8 cellular contexts compared by ENCODE assay signal in the genomic region with DNA sequence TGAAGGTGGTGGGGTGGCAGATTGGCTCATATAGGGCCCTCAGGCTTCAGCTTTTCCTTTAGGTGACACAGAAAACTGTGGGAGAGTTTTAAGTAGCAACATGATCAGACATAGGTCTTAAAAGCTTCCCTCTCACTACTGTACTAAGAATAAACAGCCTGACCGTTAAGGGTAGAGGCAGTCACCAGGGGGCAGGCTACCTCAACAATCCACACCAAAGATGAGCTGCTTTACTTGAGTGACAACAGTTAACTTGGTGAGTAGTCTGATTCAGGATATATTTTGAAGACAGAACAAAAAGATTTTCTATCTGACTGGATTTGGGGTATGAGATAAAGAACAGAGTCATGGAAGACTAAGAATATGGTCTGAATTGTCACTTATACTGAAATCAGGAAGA. TPM values are rescaled to one million over a fixed set of nuclear protein-coding genes. Genes with fewer than 3 reads are reported as not detected.
A peak's percentile ranks its signal among the peaks of the same experiment; 100 is the strongest.
DNase-seq lines count a peak whose midpoint lies in the region; ATAC-seq and TF ChIP-seq lines count a peak whose summit lies in the region.

No MANE protein-coding gene starts in this region.

- H3K4me3 ChIP-seq in OCI-LY7 (ENCODE audit: low read depth, low read length, poor library complexity, severe bottlenecking) (no peak overlapping the region), gastrocnemius medialis (no peak overlapping the region)

- intact Hi-C loops in OCI-LY7 (cut with micrococcal nuclease; ENCODE audit: unreplicated experiment) (loop anchor here (2.0 kb wide), 1 partner anchor 232 kb away; no protein-coding TSS in a partner anchor), gastrocnemius medialis (cut with DNase I; ENCODE audit: low total_unique reads) (loop anchor here (2.0 to 10.0 kb wide), 2 partner anchors 230 to 378 kb away; no protein-coding TSS in a partner anchor)

- BruUV-seq in OCI-LY7 (replicated peaks; lab: Mats Ljungman, UMichigan), result no TSS peak

- H3K27me3 ChIP-seq in gastrocnemius medialis, result no peaks in the 10 kb centered on the region

- peaks cover 92% of the 10 kb centered on the region for H3K36me3 Mint-ChIP-seq in activated T-helper 17 cell treated with anti-CD3 and anti-CD28 coated beads, Interleukin-2, amount 50 U/mL, for 72 hours (ENCODE audit: low read depth)

- H3K27ac Mint-ChIP-seq in activated T-helper 17 cell treated with anti-CD3 and anti-CD28 coated beads, Interleukin-2, amount 50 U/mL, for 72 hours, result peak overlapping the region; percentile 5

- DNase-seq in ELR (ENCODE audit: low read depth) (peak; percentile 57), OCI-LY7 (ENCODE audit: low spot score) (peak; percentile 75), globus pallidus (ENCODE audit: low spot score) (peak; percentile 26), gastrocnemius medialis (peak in 1 of 2 donors; percentile 24), putamen (ENCODE audit: low spot score) (no peak)

- no peak for TF ChIP-seq POLR2A in gastrocnemius medialis (IDR thresholded peaks at IDR 0.05)

- no peak overlapping the region for H3K4me3 Mint-ChIP-seq in activated T-helper 17 cell treated with anti-CD3 and anti-CD28 coated beads, Interleukin-2, amount 50 U/mL, for 72 hours

- no peak overlapping the region for H2AFZ ChIP-seq in OCI-LY7 (ENCODE audit: low read length)

- POLR2A ChIA-PET in OCI-LY7 (lab: Charles Lee), result interaction anchor here (1.0 to 1.5 kb wide), 4 partner anchors 9 to 90 kb away, joined by 3 to 6 read pairs (median 4); no protein-coding TSS in a partner anchor

- TF ChIP-seq CTCF in OCI-LY7 (conservative IDR thresholded peaks at IDR 0.05; ENCODE audit: low read length) (peak; percentile 91), gastrocnemius medialis (IDR thresholded peaks at IDR 0.05 in 4 of 5, conservative IDR thresholded peaks at IDR 0.05 in 1 of 5) (peak in 4 of 5 experiments; percentile 26 to 44 (median 38))

- H3K27me3 Mint-ChIP-seq in activated T-helper 17 cell treated with anti-CD3 and anti-CD28 coated beads, Interleukin-2, amount 50 U/mL, for 72 hours, result no peaks in the 10 kb centered on the region

- no peaks in the 10 kb centered on the region for H3K4me1 ChIP-seq in OCI-LY7 (ENCODE audit: insufficient read depth, low read length, poor library complexity, severe bottlenecking)
- no peaks in the 10 kb centered on the region for H3K4me1 ChIP-seq in gastrocnemius medialis

- no peaks in the 10 kb centered on the region for H4K20me1 ChIP-seq in OCI-LY7 (ENCODE audit: insufficient read depth, low read length)

- no peak overlapping the region for H3K4me2 ChIP-seq in OCI-LY7 (ENCODE audit: low read length)

- in situ Hi-C loops in gastrocnemius medialis (cut with MboI; ENCODE audit: low sequenced_read_pairs in 4 of 4), result loop anchor here in 2 of 4 donors (25.0 kb wide), 2 partner anchors 230 to 405 kb away; a partner anchor contains a TSS

- CTCF ChIA-PET in OCI-LY7 (lab: Charles Lee; ENCODE audit: unreplicated experiment), result no interaction called here

- no peak overlapping the region for H3K27ac ChIP-seq in OCI-LY7 (ENCODE audit: low read depth, low read length, poor library complexity, severe bottlenecking)
- no peak overlapping the region for H3K27ac ChIP-seq in gastrocnemius medialis

- H3K9me3 ChIP-seq in OCI-LY7 (ENCODE audit: low read length), result no peaks in the 10 kb centered on the region
- no peaks in the 10 kb centered on the region for H3K9me3 ChIP-seq in gastrocnemius medialis

- H3K36me3 ChIP-seq in OCI-LY7 (ENCODE audit: insufficient read depth, low read length) (peaks cover 98% of the 10 kb centered on the region), gastrocnemius medialis (peaks cover 0 to 68% of the 10 kb centered on the region in 2 donors)

- H3K79me2 ChIP-seq in OCI-LY7 (ENCODE audit: insufficient read depth, low read depth, low read length), result peaks cover 3% of the 10 kb centered on the region; the same call in 1 of the 2 replicates

- ATAC-seq in HG02884 (IDR thresholded peaks at IDR 0.05; ENCODE audit: unreplicated experiment) (peak; percentile 60), gastrocnemius medialis (peak; percentile 54 to 60), HG03039 (IDR thresholded peaks at IDR 0.05; ENCODE audit: unreplicated experiment) (no peak)
- ATAC-seq in activated T-helper 17 cell treated with anti-CD3 and anti-CD28 coated beads, Interleukin-2, amount 50 U/mL, for 72 hours (replicated peaks), result peak; percentile 72

- no peaks in the 10 kb centered on the region for H3K4me1 Mint-ChIP-seq in activated T-helper 17 cell treated with anti-CD3 and anti-CD28 coated beads, Interleukin-2, amount 50 U/mL, for 72 hours

- H3K9me3 Mint-ChIP-seq in activated T-helper 17 cell treated with anti-CD3 and anti-CD28 coated beads, Interleukin-2, amount 50 U/mL, for 72 hours, result no peaks in the 10 kb centered on the region

- H3K9me2 ChIP-seq in OCI-LY7 (ENCODE audit: insufficient read depth, low read length), result no peaks in the 10 kb centered on the region

RNA-seq across cellular contexts. Expression of a gene that starts 53.7 kb away (rescaled TPM):
- 36.6 and 50.8 TPM in 2 replicates for total RNA-seq in OCI-LY7 (2014; rRNA removed; shearing (Covaris generic))
- total RNA-seq in OCI-LY7 (2022) (90.7 and 101 TPM in 2 replicates), gastrocnemius medialis (10 to 100 TPM; 17.2 to 40.9 (median 22.0) TPM)
- 10 to 100 TPM; 15.6 to 29.4 TPM for total RNA-seq in activated T-helper 17 cell treated with anti-CD3 and anti-CD28 coated beads, Interleukin-2, amount 50 U/mL, for 72 hours
